8 cellular contexts compared by ENCODE assay signal in genomic region chr19:1811942-1812425, GRCh38. TPM values are rescaled to one million over a fixed set of nuclear protein-coding genes. Genes with fewer than 3 reads are reported as not detected.
DNase-seq lines count a peak whose midpoint lies in the region; ATAC-seq and TF ChIP-seq lines count a peak whose summit lies in the region.

Gene ATP8B3, minus strand, starts transcription at chr19:1812276. Its CDS starts 540 bp downstream, at chr19:1811736.

- peak; percentile 17 for ATAC-seq in HG02970 (IDR thresholded peaks at IDR 0.05; ENCODE audit: low FRiP score, unreplicated experiment)

- no peaks in the 10 kb centered on the region for H3K9me3 Mint-ChIP-seq in activated CD4-positive, alpha-beta T cell treated with anti-CD3 and anti-CD28 coated beads, Interleukin-2, amount 10 ng/mL, durations not matched to agents 7 days and 5 days

- DNase-seq in activated CD4-positive, alpha-beta T cell treated with anti-CD3 and anti-CD28 coated beads, Interleukin-2, amount 10 ng/mL, durations not matched to agents 7 days and 5 days: no peak
- DNase-seq in activated CD4-positive, alpha-beta T cell treated with anti-CD3 and anti-CD28 coated beads for 1 hour: no peak
- peak; percentile 67 for DNase-seq in T-helper 22 cell (ENCODE audit: low read depth)
- no peak for DNase-seq in fibroblast of the aortic adventitia (ENCODE audit: low read depth)
- DNase-seq in skeletal muscle cell (ENCODE audit: low read depth): no peak
- DNase-seq in CD1c-positive myeloid dendritic cell (ENCODE audit: extremely low spot score): no peak
- DNase-seq in cerebellar cortex (ENCODE audit: low spot score): no peak

- peak within 1 kb of the TSS; percentile 89 for H3K4me3 Mint-ChIP-seq in activated CD4-positive, alpha-beta T cell treated with anti-CD3 and anti-CD28 coated beads, Interleukin-2, amount 10 ng/mL, durations not matched to agents 7 days and 5 days

- peak; percentile 4 for TF ChIP-seq CTCF in fibroblast of the aortic adventitia (IDR thresholded peaks at IDR 0.05; ENCODE audit: insufficient read depth, low read length)

- peaks cover 22% of the 10 kb centered on the region for H3K4me1 Mint-ChIP-seq in activated CD4-positive, alpha-beta T cell treated with anti-CD3 and anti-CD28 coated beads, Interleukin-2, amount 10 ng/mL, durations not matched to agents 7 days and 5 days

- POLR2A ChIA-PET in activated CD4-positive, alpha-beta T cell treated with anti-CD3 and anti-CD28 coated beads, Interleukin-2, amount 10 ng/mL, durations not matched to agents 7 days and 5 days (lab: Charles Lee): interaction anchor here (0.6 kb wide), 1 partner anchor 64 kb away, joined by 3 read pairs; no protein-coding TSS in a partner anchor

- H3K36me3 Mint-ChIP-seq in activated CD4-positive, alpha-beta T cell treated with anti-CD3 and anti-CD28 coated beads, Interleukin-2, amount 10 ng/mL, durations not matched to agents 7 days and 5 days (ENCODE audit: low read depth): peaks cover 9% of the 10 kb centered on the region

- CTCF ChIA-PET in activated CD4-positive, alpha-beta T cell treated with anti-CD3 and anti-CD28 coated beads, Interleukin-2, amount 10 ng/mL, durations not matched to agents 7 days and 5 days (lab: Charles Lee): interaction anchor here (1.0 to 1.4 kb wide), 2 partner anchors 14 to 17 kb away, joined by 3 to 4 read pairs; no protein-coding TSS in a partner anchor

- H3K27ac Mint-ChIP-seq in activated CD4-positive, alpha-beta T cell treated with anti-CD3 and anti-CD28 coated beads, Interleukin-2, amount 10 ng/mL, durations not matched to agents 7 days and 5 days: peak within 1 kb of the TSS; percentile 100

- H3K27me3 Mint-ChIP-seq in activated CD4-positive, alpha-beta T cell treated with anti-CD3 and anti-CD28 coated beads, Interleukin-2, amount 10 ng/mL, durations not matched to agents 7 days and 5 days: no peaks in the 10 kb centered on the region

- peak within 1 kb of the TSS; percentile 70 for H3K4me3 ChIP-seq in fibroblast of the aortic adventitia (ENCODE audit: low read depth, low read length)
- peak within 1 kb of the TSS; percentile 64 for H3K4me3 ChIP-seq in skeletal muscle cell (ENCODE audit: low read depth, low read length)

RNA-seq across cellular contexts. Expression of gene ATP8B3, which starts in this region (rescaled TPM):
- 10 to 100 TPM; 22.2 to 28.8 TPM for total RNA-seq in activated CD4-positive, alpha-beta T cell treated with anti-CD3 and anti-CD28 coated beads, Interleukin-2, amount 10 ng/mL, durations not matched to agents 7 days and 5 days
- total RNA-seq in fibroblast of the aortic adventitia (ENCODE audit: low replicate concordance): 0.16 and 3.3 TPM in 2 replicates
